In the genomic region with DNA sequence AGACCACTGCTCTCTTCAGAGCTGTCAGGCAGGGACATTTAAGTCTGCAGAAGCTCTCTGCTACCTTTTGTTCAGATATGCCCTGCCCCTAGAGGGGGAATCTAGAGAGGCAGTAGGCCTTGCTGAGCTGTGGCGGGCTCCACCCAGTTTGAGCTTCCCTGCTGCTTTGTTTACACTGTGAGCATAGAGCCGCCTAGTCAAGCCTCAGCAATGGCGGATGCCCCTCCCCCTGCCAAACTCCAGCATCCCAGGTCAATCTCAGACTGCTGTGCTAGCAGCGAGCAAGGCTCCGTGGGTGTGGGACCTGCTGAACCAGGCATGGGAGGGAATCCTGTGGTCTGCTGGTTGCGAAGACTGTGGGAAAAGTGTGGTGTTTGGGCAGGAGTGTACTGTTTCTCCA, we compare ENCODE assay signal across 26 cellular contexts. TPM values are rescaled to one million over a fixed set of nuclear protein-coding genes. Genes with fewer than 3 reads are reported as not detected.
A peak's percentile ranks its signal among the peaks of the same experiment; 100 is the strongest.
DNase-seq lines count a peak whose midpoint lies in the region; FAIRE-seq and TF ChIP-seq lines count a peak whose summit lies in the region.
"Had no signal": no experiment of that assay in that cellular context is flagged by ENCODE, and none has a peak within 500 bp of the region (broad histone marks: within the 10 kb centered on the region; RNA-seq: fewer than 3 reads in every experiment).

No MANE protein-coding gene starts in this region.

- no peaks in the 10 kb centered on the region for H4K20me1 ChIP-seq in MM.1S (ENCODE audit: insufficient read depth, low read length)

- peaks cover 13% of the 10 kb centered on the region for H3K4me1 Mint-ChIP-seq in neural crest cell
- H3K4me1 Mint-ChIP-seq: natural killer cell; stimulated activated memory B cell treated with anti-CD40 and anti-IgM and Interleukin-4, amounts not matched to agents 10 μg/mL and 1 μg/mL and 100 μg/mL, for 72 hours had no signal

- peaks cover 10% of the 10 kb centered on the region for H3K27me3 Mint-ChIP-seq in neural crest cell (ENCODE audit: low read depth)

- H3K4me3 Mint-ChIP-seq in neural crest cell: no peak overlapping the region
- H3K4me3 Mint-ChIP-seq: activated CD8-positive, alpha-beta T cell treated with anti-CD3 and anti-CD28 coated beads, Interleukin-2, amount 10 ng/mL, durations not matched to agents 7 days and 5 days; activated naive CD8-positive, alpha-beta T cell; activated T-cell treated with anti-CD3 and anti-CD28 coated beads, Interleukin-2, amount 50 U/mL, for 72 hours; dendritic cell treated with granulocyte-macrophage colony-stimulating factor and Interleukin-4, amounts not matched to agents 40 ng/mL and 50 ng/mL, for 4 days; natural killer cell; stimulated activated memory B cell treated with anti-CD40 and anti-IgM and Interleukin-4, amounts not matched to agents 10 μg/mL and 1 μg/mL and 100 μg/mL, for 72 hours had no signal

- H3K79me2 ChIP-seq in MM.1S (ENCODE audit: low read length): no peaks in the 10 kb centered on the region

- H3K27ac ChIP-seq in MM.1S (ENCODE audit: low read length): no peak overlapping the region
- H3K27ac ChIP-seq: body of pancreas, gastrocnemius medialis, Peyer's patch, psoas muscle, tibial nerve had no signal

- no peak overlapping the region for H3K9ac ChIP-seq in MM.1S (ENCODE audit: low read length)

- DNase-seq in NCI-H1417 (lab: John Stamatoyannopoulos, UW) (peak in 2 of 3 experiments; percentile 26), NCI-H1417 treated with DMSO at 0.1 percent for 48 hours (lab: John Stamatoyannopoulos, UW) (no peak), HT1080 (ENCODE audit: low read depth) (peak; percentile 46), bronchial epithelial cell (ENCODE audit: low read depth) (no peak), neural crest cell (ENCODE audit: low read depth, low spot score) (peak; percentile 37), SW480 (ENCODE audit: low spot score) (no peak), MM.1S (no peak)
- DNase-seq in activated CD8-positive, alpha-beta memory T cell treated with anti-CD3 and anti-CD28 coated beads, Interleukin-2, amount 50 U/mL, for 48 hours: no peak
- DNase-seq: 8988T; activated CD8-positive, alpha-beta T cell treated with anti-CD3 and anti-CD28 coated beads, Interleukin-2, amount 10 ng/mL, durations not matched to agents 7 days and 5 days; activated T-cell treated with anti-CD3 and anti-CD28 coated beads, Interleukin-2, amount 50 U/mL, for 72 hours; body of pancreas; C1 segment of cervical spinal cord; gastrocnemius medialis; natural killer cell; NCI-H2029 treated with DMSO at 0.1 percent for 48 hours; NCI-H526 treated with DMSO at 0.1 percent for 48 hours; Peyer's patch; psoas muscle; stimulated activated CD4-positive, alpha-beta T cell treated with anti-CD3 and anti-CD28 coated beads, Interleukin-12 subunit alpha, Interleukin-12 subunit beta, amount 100 ng/mL, for 4 hours; SW 1271 had no signal

- FAIRE-seq in bronchial epithelial cell (lab: Jason Lieb, UNC): peak; percentile 40
- FAIRE-seq: H54 had no signal

- no peak overlapping the region for H3K4me3 ChIP-seq in bronchial epithelial cell (ENCODE audit: low read depth, low read length)
- H3K4me3 ChIP-seq in MM.1S (ENCODE audit: low read length): no peak overlapping the region
- H3K4me3 ChIP-seq: body of pancreas, gastrocnemius medialis, Peyer's patch, psoas muscle, tibial nerve had no signal

- H3K27me3 ChIP-seq in bronchial epithelial cell (ENCODE audit: control insufficient read depth, insufficient read depth, low read length) (no peaks in the 10 kb centered on the region), MM.1S (replicated peaks; ENCODE audit: insufficient read depth, low read length) (no peaks in the 10 kb centered on the region)
- H3K27me3 ChIP-seq: body of pancreas, gastrocnemius medialis, Peyer's patch, tibial nerve had no signal

- H3K4me1 ChIP-seq in MM.1S (ENCODE audit: low read length): no peaks in the 10 kb centered on the region
- H3K4me1 ChIP-seq: body of pancreas, gastrocnemius medialis, Peyer's patch, psoas muscle, tibial nerve had no signal

- peaks cover 2% of the 10 kb centered on the region for H3K36me3 Mint-ChIP-seq in neural crest cell (ENCODE audit: low read depth)
- H3K36me3 Mint-ChIP-seq: natural killer cell; stimulated activated memory B cell treated with anti-CD40 and anti-IgM and Interleukin-4, amounts not matched to agents 10 μg/mL and 1 μg/mL and 100 μg/mL, for 72 hours had no signal

- no peaks in the 10 kb centered on the region for H3K9me3 ChIP-seq in MM.1S (replicated peaks; ENCODE audit: insufficient read depth, low read length)
- H3K9me3 ChIP-seq: body of pancreas, gastrocnemius medialis, Peyer's patch, psoas muscle, tibial nerve had no signal

- no peaks in the 10 kb centered on the region for H3K36me3 ChIP-seq in bronchial epithelial cell (ENCODE audit: control insufficient read depth, insufficient read depth, low read length)
- H3K36me3 ChIP-seq in MM.1S (replicated peaks; ENCODE audit: insufficient read depth, low read length): no peaks in the 10 kb centered on the region
- H3K36me3 ChIP-seq: gastrocnemius medialis, Peyer's patch, tibial nerve had no signal

- no peaks in the 10 kb centered on the region for H3F3A ChIP-seq in MM.1S (ENCODE audit: insufficient read depth, low read length)

- no peak overlapping the region for H3K27ac Mint-ChIP-seq in neural crest cell (ENCODE audit: unreplicated experiment)
- H3K27ac Mint-ChIP-seq: activated CD8-positive, alpha-beta T cell treated with anti-CD3 and anti-CD28 coated beads, Interleukin-2, amount 10 ng/mL, durations not matched to agents 7 days and 5 days; activated naive CD8-positive, alpha-beta T cell; activated T-cell treated with anti-CD3 and anti-CD28 coated beads, Interleukin-2, amount 50 U/mL, for 72 hours; dendritic cell treated with granulocyte-macrophage colony-stimulating factor and Interleukin-4, amounts not matched to agents 40 ng/mL and 50 ng/mL, for 4 days; natural killer cell; stimulated activated memory B cell treated with anti-CD40 and anti-IgM and Interleukin-4, amounts not matched to agents 10 μg/mL and 1 μg/mL and 100 μg/mL, for 72 hours had no signal

- H3K9me2 ChIP-seq in MM.1S (replicated peaks; ENCODE audit: insufficient read depth, low read length): no peaks in the 10 kb centered on the region

- no peak overlapping the region for H3K4me2 ChIP-seq in MM.1S (ENCODE audit: low read depth, low read length)

- H3K9me3 Mint-ChIP-seq in neural crest cell: peaks cover 6% of the 10 kb centered on the region

- no peak overlapping the region for H2AFZ ChIP-seq in MM.1S (ENCODE audit: low read length)

- TF ChIP-seq CTCF in bronchial epithelial cell (IDR thresholded peaks at IDR 0.05; ENCODE audit: insufficient read depth, low read length, severe bottlenecking): no peak
- peak; percentile 34 for TF ChIP-seq CTCF in neural crest cell (conservative IDR thresholded peaks at IDR 0.05)
- no peak for TF ChIP-seq CTCF in MM.1S (IDR thresholded peaks at IDR 0.05; ENCODE audit: low read length)

RNA-seq across cellular contexts. Expression of gene CAVIN4, which starts 59.9 kb away (rescaled TPM):
- total RNA-seq in HT1080 (2014; rRNA removed; shearing (Covaris generic)): 0.45 and 0.80 TPM in 2 replicates
- polyA plus RNA-seq in HT1080 (2015; cell fraction: cytosol; rRNA removed): 0.53 and 0.80 TPM in 2 replicates
- 1.6 and 1.9 TPM in 2 replicates for polyA plus RNA-seq in HT1080 (2015; cell fraction: nucleus; rRNA removed)
- total RNA-seq in bronchial epithelial cell (0.26 and 0.53 TPM in 2 replicates), neural crest cell (7.0 and 7.2 TPM in 2 replicates)
- total RNA-seq: Peyer's patch had no signal

Comparison
In these comparisons a context has a peak if more than half of its experiments do, and no peak if none do; other contexts are left out.
1. DNase-seq: peak in NCI-H1417 (2 of 3), HT1080 (single experiment) and neural crest cell (single experiment); none in NCI-H1417 treated with DMSO at 0.1 percent for 48 hours (single experiment), bronchial epithelial cell (single experiment), activated CD8-positive, alpha-beta memory T cell treated with anti-CD3 and anti-CD28 coated beads, Interleukin-2, amount 50 U/mL, for 48 hours (single experiment), SW480 (single experiment) and MM.1S (single experiment).